Comparison of ENCODE assay signal across 16 cellular contexts in genomic region chr13:77136902-77137420, GRCh38.
DNase-seq lines count a peak whose midpoint lies in the region; ATAC-seq and TF ChIP-seq lines count a peak whose summit lies in the region.
"Had no signal": no experiment of that assay in that cellular context is flagged by ENCODE, and none has a peak within 500 bp of the region (broad histone marks: within the 10 kb centered on the region; RNA-seq: fewer than 3 reads in every experiment).

No MANE protein-coding gene starts in this region.

- no peak for ATAC-seq in activated T-cell treated with anti-CD3 and anti-CD28 coated beads, Interleukin-2, amount 50 U/mL, for 4 hours
- ATAC-seq in GM21786 (IDR thresholded peaks at IDR 0.05; ENCODE audit: unreplicated experiment) (no peak), GM19452 (IDR thresholded peaks at IDR 0.05; ENCODE audit: unreplicated experiment) (no peak)
- ATAC-seq: GM12878 had no signal

- peak overlapping the region; percentile 31 for H3K27ac Mint-ChIP-seq in activated T-cell treated with anti-CD3 and anti-CD28 coated beads, Interleukin-2, amount 50 U/mL, for 24 hours
- peak overlapping the region; percentile 36 for H3K27ac Mint-ChIP-seq in activated T-helper 2 cell treated with anti-CD3 and anti-CD28 coated beads, Interferon-gamma antibody, Interleukin-2, Interleukin-4, amounts not matched to agents 10 μg/mL and 5 μg/mL and 100 μg/mL, durations not matched to agents 14 hours and 24 hours and 36 hours

- intact Hi-C loops in activated T-helper 2 cell treated with anti-CD3 and anti-CD28 coated beads, Interferon-gamma antibody, Interleukin-2, Interleukin-4, amounts not matched to agents 10 μg/mL and 5 μg/mL and 100 μg/mL, durations not matched to agents 14 hours and 24 hours and 36 hours (cut with micrococcal nuclease), result no loop called here

- H3K27ac ChIP-seq in substantia nigra (ENCODE audit: low read depth, low read length, poor library complexity, severe bottlenecking), result no peak overlapping the region
- H3K27ac ChIP-seq: SK-N-MC had no signal

- no peak overlapping the region for H3K4me3 Mint-ChIP-seq in activated T-cell treated with anti-CD3 and anti-CD28 coated beads, Interleukin-2, amount 50 U/mL, for 24 hours
- no peak overlapping the region for H3K4me3 Mint-ChIP-seq in activated T-cell treated with anti-CD3 and anti-CD28 coated beads, Interleukin-2, amount 50 U/mL, for 4 hours
- H3K4me3 Mint-ChIP-seq in activated T-helper 2 cell treated with anti-CD3 and anti-CD28 coated beads, Interferon-gamma antibody, Interleukin-2, Interleukin-4, amounts not matched to agents 10 μg/mL and 5 μg/mL and 100 μg/mL, durations not matched to agents 14 hours and 24 hours and 36 hours (ENCODE audit: low read depth), result no peak overlapping the region

- no peaks in the 10 kb centered on the region for H3K9me3 Mint-ChIP-seq in activated T-cell treated with anti-CD3 and anti-CD28 coated beads, Interleukin-2, amount 50 U/mL, for 24 hours
- no peaks in the 10 kb centered on the region for H3K9me3 Mint-ChIP-seq in activated T-cell treated with anti-CD3 and anti-CD28 coated beads, Interleukin-2, amount 50 U/mL, for 4 hours
- H3K9me3 Mint-ChIP-seq in activated T-helper 2 cell treated with anti-CD3 and anti-CD28 coated beads, Interferon-gamma antibody, Interleukin-2, Interleukin-4, amounts not matched to agents 10 μg/mL and 5 μg/mL and 100 μg/mL, durations not matched to agents 14 hours and 24 hours and 36 hours, result no peaks in the 10 kb centered on the region

- no peaks in the 10 kb centered on the region for H3K27me3 Mint-ChIP-seq in activated T-cell treated with anti-CD3 and anti-CD28 coated beads, Interleukin-2, amount 50 U/mL, for 24 hours
- H3K27me3 Mint-ChIP-seq in activated T-cell treated with anti-CD3 and anti-CD28 coated beads, Interleukin-2, amount 50 U/mL, for 4 hours (ENCODE audit: low read depth), result no peaks in the 10 kb centered on the region
- H3K27me3 Mint-ChIP-seq in activated T-helper 2 cell treated with anti-CD3 and anti-CD28 coated beads, Interferon-gamma antibody, Interleukin-2, Interleukin-4, amounts not matched to agents 10 μg/mL and 5 μg/mL and 100 μg/mL, durations not matched to agents 14 hours and 24 hours and 36 hours (ENCODE audit: low read depth), result no peaks in the 10 kb centered on the region

- H3K4me1 Mint-ChIP-seq in activated T-cell treated with anti-CD3 and anti-CD28 coated beads, Interleukin-2, amount 50 U/mL, for 24 hours (ENCODE audit: low read depth), result no peaks in the 10 kb centered on the region
- no peaks in the 10 kb centered on the region for H3K4me1 Mint-ChIP-seq in activated T-cell treated with anti-CD3 and anti-CD28 coated beads, Interleukin-2, amount 50 U/mL, for 4 hours (ENCODE audit: low read depth)
- H3K4me1 Mint-ChIP-seq in activated T-helper 2 cell treated with anti-CD3 and anti-CD28 coated beads, Interferon-gamma antibody, Interleukin-2, Interleukin-4, amounts not matched to agents 10 μg/mL and 5 μg/mL and 100 μg/mL, durations not matched to agents 14 hours and 24 hours and 36 hours (ENCODE audit: low read depth), result peaks cover 3% of the 10 kb centered on the region

- no peak for TF ChIP-seq CTCF in foreskin fibroblast (IDR thresholded peaks at IDR 0.05; ENCODE audit: low read depth, low read length)

- no peak for DNase-seq in activated T-cell treated with anti-CD3 and anti-CD28 coated beads, Interleukin-2, amount 50 U/mL, for 24 hours
- no peak for DNase-seq in activated T-cell treated with anti-CD3 and anti-CD28 coated beads, Interleukin-2, amount 50 U/mL, for 4 hours
- no peak for DNase-seq in activated T-helper 2 cell treated with anti-CD3 and anti-CD28 coated beads, Interferon-gamma antibody, Interleukin-2, Interleukin-4, amounts not matched to agents 10 μg/mL and 5 μg/mL and 100 μg/mL, durations not matched to agents 14 hours and 24 hours and 36 hours (ENCODE audit: low spot score)
- DNase-seq in foreskin fibroblast, result peak; percentile 38 to 51
- DNase-seq in smooth muscle cell of the brain vasculature (ENCODE audit: low read depth, low spot score), result peak; percentile 82
- no peak for DNase-seq in substantia nigra (lab: John Stamatoyannopoulos, UW)
- DNase-seq: 8988T; activated CD4-positive, CD25-positive, alpha-beta regulatory T cell treated with anti-CD3 and anti-CD28 coated beads, Interleukin-2, amount 50 U/mL, for 72 hours; activated effector memory CD4-positive, alpha-beta T cell treated with anti-CD3 and anti-CD28 coated beads, Interleukin-2, amount 50 U/mL, for 16 hours; dermis blood vessel endothelial cell; KBM-7; NCI-H2029 treated with DMSO at 0.1 percent for 48 hours had no signal

- peaks cover 94% of the 10 kb centered on the region for H3K36me3 Mint-ChIP-seq in activated T-cell treated with anti-CD3 and anti-CD28 coated beads, Interleukin-2, amount 50 U/mL, for 24 hours (ENCODE audit: low read depth)
- peaks cover 58% of the 10 kb centered on the region for H3K36me3 Mint-ChIP-seq in activated T-cell treated with anti-CD3 and anti-CD28 coated beads, Interleukin-2, amount 50 U/mL, for 4 hours (ENCODE audit: insufficient read depth)
- peaks cover 65% of the 10 kb centered on the region for H3K36me3 Mint-ChIP-seq in activated T-helper 2 cell treated with anti-CD3 and anti-CD28 coated beads, Interferon-gamma antibody, Interleukin-2, Interleukin-4, amounts not matched to agents 10 μg/mL and 5 μg/mL and 100 μg/mL, durations not matched to agents 14 hours and 24 hours and 36 hours (ENCODE audit: low read depth)

- H3K4me3 ChIP-seq in foreskin fibroblast (ENCODE audit: low read depth in 1 of 2, low read length in 2 of 2), result no peak overlapping the region
- H3K4me3 ChIP-seq: GM12878, SK-N-MC had no signal

Comparison
In these comparisons a context has a peak if more than half of its experiments do, and no peak if none do; other contexts are left out.
1. DNase-seq: peak in foreskin fibroblast (2 of 2) and smooth muscle cell of the brain vasculature (single experiment); none in activated T-cell treated with anti-CD3 and anti-CD28 coated beads, Interleukin-2, amount 50 U/mL, for 24 hours (single experiment), activated T-cell treated with anti-CD3 and anti-CD28 coated beads, Interleukin-2, amount 50 U/mL, for 4 hours (single experiment), activated T-helper 2 cell treated with anti-CD3 and anti-CD28 coated beads, Interferon-gamma antibody, Interleukin-2, Interleukin-4, amounts not matched to agents 10 μg/mL and 5 μg/mL and 100 μg/mL, durations not matched to agents 14 hours and 24 hours and 36 hours (single experiment) and substantia nigra (0 of 49).